8 cellular contexts compared by ENCODE assay signal in the genomic region with DNA sequence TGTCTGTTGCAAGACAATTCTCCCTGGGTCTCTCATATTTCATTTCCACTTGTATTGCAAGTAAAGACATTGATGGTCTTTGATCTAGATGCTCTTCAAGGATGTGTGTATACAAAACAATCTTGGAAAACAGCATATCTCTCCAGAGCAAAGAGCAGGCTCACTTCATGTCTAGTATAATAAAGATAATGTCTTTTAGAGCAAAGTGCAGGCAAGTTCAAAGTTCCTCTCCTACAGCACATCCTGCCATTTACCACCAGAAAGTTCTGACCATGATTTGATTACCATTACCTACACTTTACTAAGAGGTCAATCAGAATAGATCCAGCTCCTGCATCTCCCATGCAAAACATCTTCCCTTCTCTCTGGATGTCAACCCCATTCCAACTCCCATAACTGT.
"Had no signal": no experiment of that assay in that cellular context is flagged by ENCODE, and none has a peak within 500 bp of the region (broad histone marks: within the 10 kb centered on the region; RNA-seq: fewer than 3 reads in every experiment).

No MANE protein-coding gene starts in this region.

- H3K4me3 ChIP-seq: GM12878 had no signal

- FAIRE-seq: G401.6, GM12878, GM12891, GM12892, GM18507, GM19239 had no signal

- DNase-seq: GDM1, GF-D8 had no signal

- ATAC-seq: GM12878 had no signal
